ENCODE assay signal across 1 cellular context in genomic region chr4:41189669-41190068, GRCh38.
TF ChIP-seq lines count a peak whose summit lies in the region.

No MANE protein-coding gene starts in this region.

TF ChIP-seq in H1, 55 proteins besides CTCF, POLR2A, EP300 and RAD21:
- TF ChIP-seq BACH1 (IDR thresholded peaks at IDR 0.05; ENCODE audit: low read length) = no peak
- TF ChIP-seq TEAD4 (IDR thresholded peaks at IDR 0.05; ENCODE audit: low read depth, low read length) = no peak
- no peak for TF ChIP-seq KDM4A (IDR thresholded peaks at IDR 0.05; ENCODE audit: low read depth, low read length, severe bottlenecking)
- no peak for TF ChIP-seq E2F6 (IDR thresholded peaks at IDR 0.05)
- TF ChIP-seq SP4 (IDR thresholded peaks at IDR 0.05; ENCODE audit: low read length) = no peak
- no peak for TF ChIP-seq BCL11A (IDR thresholded peaks at IDR 0.05; ENCODE audit: low read depth in 2 of 2, low read length in 2 of 2)
- no peak for TF ChIP-seq GTF2F1 (IDR thresholded peaks at IDR 0.05; ENCODE audit: borderline replicate concordance, low read depth, low read length)
- TF ChIP-seq CHD2 (IDR thresholded peaks at IDR 0.05; ENCODE audit: low read length) = no peak
- TF ChIP-seq JUND (IDR thresholded peaks at IDR 0.05; ENCODE audit: low read length) = no peak
